Comparison of ENCODE assay signal across 21 cellular contexts in genomic region chr5:116672203-116672602, GRCh38.
DNase-seq lines count a peak whose midpoint lies in the region; ATAC-seq, FAIRE-seq and TF ChIP-seq lines count a peak whose summit lies in the region.
"Had no signal": no experiment of that assay in that cellular context is flagged by ENCODE, and none has a peak within 500 bp of the region (broad histone marks: within the 10 kb centered on the region; RNA-seq: fewer than 3 reads in every experiment).

No MANE protein-coding gene starts in this region.

- H3K4me1 Mint-ChIP-seq in Calu3 (ENCODE audit: low read depth, unreplicated experiment), result peaks cover 96% of the 10 kb centered on the region
- H3K4me1 Mint-ChIP-seq in effector memory CD8-positive, alpha-beta T cell (ENCODE audit: low read depth in 2 of 2), result no peaks in the 10 kb centered on the region
- H3K4me1 Mint-ChIP-seq: CD4-positive, alpha-beta memory T cell had no signal

- no peak for TF ChIP-seq CTCF in Calu3 (IDR thresholded peaks at IDR 0.05; ENCODE audit: unreplicated experiment)
- no peak for TF ChIP-seq CTCF in pancreas (IDR thresholded peaks at IDR 0.05)
- no peak for TF ChIP-seq CTCF in vagina (IDR thresholded peaks at IDR 0.05)

- FAIRE-seq in pancreas (lab: Jason Lieb, UNC), result no peak
- FAIRE-seq: A549 had no signal

- H3K27ac ChIP-seq in pancreas, result peak overlapping the region in 2 of 4 donors; percentile 70 to 73
- H3K27ac ChIP-seq in vagina, result no peak overlapping the region
- H3K27ac ChIP-seq: 22Rv1, A549, C4-2B had no signal

- H3K9me3 Mint-ChIP-seq in Calu3 (ENCODE audit: low read depth, unreplicated experiment), result no peaks in the 10 kb centered on the region
- H3K9me3 Mint-ChIP-seq in effector memory CD8-positive, alpha-beta T cell, result peaks cover 0 to 2% of the 10 kb centered on the region in 2 donors

- H3K36me3 Mint-ChIP-seq in Calu3 (ENCODE audit: insufficient read depth, unreplicated experiment), result peaks cover 17% of the 10 kb centered on the region
- H3K36me3 Mint-ChIP-seq in effector memory CD8-positive, alpha-beta T cell (ENCODE audit: insufficient read depth), result no peaks in the 10 kb centered on the region
- H3K36me3 Mint-ChIP-seq: CD4-positive, alpha-beta memory T cell; IgD-negative memory B cell had no signal

- H3K36me3 ChIP-seq in pancreas (no peaks in the 10 kb centered on the region), vagina (no peaks in the 10 kb centered on the region)

- peak overlapping the region; percentile 39 for H3K4me3 Mint-ChIP-seq in Calu3 (ENCODE audit: low read depth, unreplicated experiment)
- no peak overlapping the region for H3K4me3 Mint-ChIP-seq in effector memory CD8-positive, alpha-beta T cell
- H3K4me3 Mint-ChIP-seq: CD4-positive, alpha-beta memory T cell; HFFc6; IgD-negative memory B cell had no signal

- no peaks in the 10 kb centered on the region for H3K27me3 ChIP-seq in pancreas
- no peaks in the 10 kb centered on the region for H3K27me3 ChIP-seq in vagina

- H3K4me3 ChIP-seq in pancreas (no peak overlapping the region), vagina (no peak overlapping the region)
- H3K4me3 ChIP-seq: A549 had no signal

- TF ChIP-seq POLR2A in vagina (IDR thresholded peaks at IDR 0.05), result no peak

- no peaks in the 10 kb centered on the region for H3K27me3 Mint-ChIP-seq in Calu3 (ENCODE audit: unreplicated experiment)
- H3K27me3 Mint-ChIP-seq in effector memory CD8-positive, alpha-beta T cell, result no peaks in the 10 kb centered on the region

- no TSS peak for BruUV-seq in Calu3 (replicated peaks; lab: Mats Ljungman, UMichigan)

- H3K27ac Mint-ChIP-seq in Calu3 (ENCODE audit: unreplicated experiment), result peak overlapping the region; percentile 95
- no peak overlapping the region for H3K27ac Mint-ChIP-seq in effector memory CD8-positive, alpha-beta T cell
- H3K27ac Mint-ChIP-seq: CD4-positive, alpha-beta memory T cell; HFFc6 had no signal

- intact Hi-C loops in Calu3 (cut with micrococcal nuclease; ENCODE audit: unreplicated experiment), result loop anchor here (1.0 to 5.0 kb wide), 5 partner anchors 57 to 275 kb away; no protein-coding TSS in a partner anchor
- intact Hi-C loops in pancreas (cut with DNase I), result no loop called here
- intact Hi-C loops in vagina (cut with DNase I), result no loop called here

- DNase-seq in Calu3 (no peak), SK-MEL-5 (ENCODE audit: low read depth, low spot score) (peak; percentile 20), kidney glomerular epithelial cell (lab: John Stamatoyannopoulos, UW) (peak; percentile 11), pancreas (no peak), vagina (ENCODE audit: extremely low spot score in 2 of 2) (no peak)
- no peak for DNase-seq in effector memory CD8-positive, alpha-beta T cell
- DNase-seq: AML-193; CD4-positive, alpha-beta memory T cell; DMS79 treated with DMSO at 0.1 percent for 48 hours; GF-D8; GOT3; H7; HFFc6; KBM-7 had no signal

- H3K4me1 ChIP-seq in pancreas (peaks cover 0 to 22% (median 0%) of the 10 kb centered on the region in 3 donors), vagina (no peaks in the 10 kb centered on the region)
- H3K4me1 ChIP-seq: A549 had no signal

- in situ Hi-C loops in SK-MEL-5 (cut with HindIII; ENCODE audit: low pct_unique_long_range_greater_than_20kb, low sequenced_read_pairs), result no loop called here

- H3K9me3 ChIP-seq in pancreas (no peaks in the 10 kb centered on the region), vagina (no peaks in the 10 kb centered on the region)
- H3K9me3 ChIP-seq: A549 had no signal

- peak; percentile 58 to 82 (median 74) for ATAC-seq in pancreas
- ATAC-seq in GM18867 (IDR thresholded peaks at IDR 0.05; ENCODE audit: unreplicated experiment), result no peak
- ATAC-seq in GM19452 (IDR thresholded peaks at IDR 0.05; ENCODE audit: unreplicated experiment), result no peak
- no peak for ATAC-seq in effector memory CD8-positive, alpha-beta T cell (replicated peaks)
- ATAC-seq: A549, HCT116 had no signal

- CTCF ChIA-PET in Calu3 (lab: Charles Lee), result interaction anchor here (0.8 to 1.5 kb wide), 8 partner anchors 10 to 144 kb away, joined by 3 to 7 read pairs (median 4); partner anchors contain the start of gene SEMA6A

Comparison
In these comparisons a context has a peak if more than half of its experiments do, and no peak if none do; other contexts are left out.
1. DNase-seq: peak in SK-MEL-5 (single experiment) and kidney glomerular epithelial cell (single experiment); none in Calu3 (single experiment), pancreas (0 of 6), vagina (0 of 2) and effector memory CD8-positive, alpha-beta T cell (0 of 3).
2. ATAC-seq: peak in pancreas (4 of 4); none in GM18867 (single experiment), GM19452 (single experiment) and effector memory CD8-positive, alpha-beta T cell (single experiment).